8 cellular contexts compared by ENCODE assay signal in the genomic region with DNA sequence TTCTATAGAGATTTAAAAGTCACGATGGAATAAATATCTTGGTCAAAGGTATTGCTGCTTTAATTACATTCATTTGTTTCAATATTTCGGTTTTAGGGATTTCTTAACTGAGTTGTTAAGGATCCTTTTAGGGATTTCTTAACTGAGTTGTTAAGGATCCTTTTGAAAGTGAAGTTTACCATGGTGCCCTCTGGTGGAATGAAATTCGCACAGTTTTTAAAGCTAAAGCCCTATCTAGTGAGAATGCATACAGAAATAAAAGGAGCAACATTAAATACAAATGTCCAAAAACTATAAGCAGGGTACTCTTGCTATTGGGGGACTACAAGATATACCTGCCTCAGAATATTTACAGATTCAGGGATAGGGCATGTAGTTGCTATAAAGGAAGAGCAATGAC.
DNase-seq lines count a peak whose midpoint lies in the region; ATAC-seq, FAIRE-seq and TF ChIP-seq lines count a peak whose summit lies in the region.

No MANE protein-coding gene starts in this region.

- H3K27me3 Mint-ChIP-seq in WTC11 (ENCODE audit: low read depth), result no peaks in the 10 kb centered on the region

- peaks cover 6% of the 10 kb centered on the region for H3K9me3 Mint-ChIP-seq in WTC11

- WGBS in heart right ventricle, 2 donors, result 8 to 10% methylated on average over 3 of the region's 3 CpGs

- H3K27me3 ChIP-seq in KMS-11 (ENCODE audit: insufficient read depth, low read depth), result no peaks in the 10 kb centered on the region
- no peaks in the 10 kb centered on the region for H3K27me3 ChIP-seq in heart right ventricle
- H3K27me3 ChIP-seq in subcutaneous abdominal adipose tissue (ENCODE audit: control insufficient read depth in 5 of 5, insufficient read depth in 4 of 5, low read length in 5 of 5), result no peaks in the 10 kb centered on the region

- peaks cover 6% of the 10 kb centered on the region for H3K4me1 Mint-ChIP-seq in WTC11

- no peak overlapping the region for H3K4me3 Mint-ChIP-seq in WTC11

- H3K4me3 ChIP-seq in KMS-11 (IDR thresholded peaks at IDR 0.05; ENCODE audit: insufficient read depth, low read depth, low read length) (no peak overlapping the region), heart right ventricle (no peak overlapping the region), subcutaneous abdominal adipose tissue (ENCODE audit: low read depth in 1 of 5, low read length in 5 of 5) (no peak overlapping the region)

- TF ChIP-seq CTCF in KMS-11 (conservative IDR thresholded peaks at IDR 0.05; ENCODE audit: low read depth, low read length), result peak; percentile 79
- TF ChIP-seq CTCF in WTC11 (IDR thresholded peaks at IDR 0.05), result no peak
- peak; percentile 38 to 79 (median 64) for TF ChIP-seq CTCF in heart right ventricle (IDR thresholded peaks at IDR 0.05)

- no peaks in the 10 kb centered on the region for H3K79me2 ChIP-seq in KMS-11 (ENCODE audit: insufficient read depth, low read depth)

- H3K9ac ChIP-seq in KMS-11 (no peak overlapping the region), subcutaneous abdominal adipose tissue (ENCODE audit: low read length in 5 of 5) (no peak overlapping the region)

- H2AFZ ChIP-seq in KMS-11 (ENCODE audit: low read depth), result no peak overlapping the region

- H3K27ac ChIP-seq in KMS-11, result peak overlapping the region; percentile 99; the same call in 1 of the 2 replicates
- peak overlapping the region in 3 of 10 donors; percentile 3 to 44 (median 41) for H3K27ac ChIP-seq in heart right ventricle
- H3K27ac ChIP-seq in subcutaneous abdominal adipose tissue (ENCODE audit: low read depth, low read length), result peak overlapping the region; percentile 68

- H3K27ac Mint-ChIP-seq in WTC11, result no peak overlapping the region

- DNase-seq in NCI-H1105 treated with DMSO at 0.1 percent for 48 hours (lab: John Stamatoyannopoulos, UW), result peak; percentile 16
- no peak for DNase-seq in NCI-H1105 (lab: John Stamatoyannopoulos, UW)
- DNase-seq in WTC11 (ENCODE audit: low spot score), result no peak
- peak in 1 of 2 donors; percentile 54 for DNase-seq in heart right ventricle
- no peak for DNase-seq in GM19239 (ENCODE audit: insufficient read length, low spot score)
- no peak for DNase-seq in GOT3 (lab: John Stamatoyannopoulos, UW)

- FAIRE-seq in GM19239 (lab: Jason Lieb, UNC), result no peak

- H3K9me3 ChIP-seq in heart right ventricle (peaks cover 0 to 6% (median 0%) of the 10 kb centered on the region in 11 donors), subcutaneous abdominal adipose tissue (ENCODE audit: control insufficient read depth in 5 of 5, low read length in 5 of 5) (no peaks in the 10 kb centered on the region)

- H3K36me3 ChIP-seq in KMS-11 (ENCODE audit: insufficient read depth) (no peaks in the 10 kb centered on the region), heart right ventricle (no peaks in the 10 kb centered on the region), subcutaneous abdominal adipose tissue (ENCODE audit: control insufficient read depth in 5 of 5, insufficient read depth in 5 of 5, low read length in 5 of 5) (no peaks in the 10 kb centered on the region)

- intact Hi-C loops in heart right ventricle (cut with DNase I), result loop anchor here in 9 of 10 donors (2.0 to 10.0 kb wide), 13 partner anchors 47 to 537 kb away; partner anchors contain the start of genes KLLN (in 6 of the 9) and PTEN (in 6 of the 9)

- CTCF ChIA-PET in WTC11 (lab: Charles Lee), result interaction anchor here (0.9 to 2.3 kb wide), 17 partner anchors 10 to 571 kb away, joined by 3 to 10 read pairs (median 4); partner anchors contain the start of genes ATAD1 and RNLS

- H3K36me3 Mint-ChIP-seq in WTC11, result peaks cover 6% of the 10 kb centered on the region

- no peaks in the 10 kb centered on the region for H4K20me1 ChIP-seq in KMS-11 (ENCODE audit: insufficient read depth)

- H3K4me1 ChIP-seq in KMS-11 (ENCODE audit: low read depth, poor library complexity, severe bottlenecking), result peaks cover 80% of the 10 kb centered on the region
- H3K4me1 ChIP-seq in heart right ventricle, result peaks cover 0 to 50% (median 29%) of the 10 kb centered on the region in 9 donors
- peaks cover 0 to 28% (median 26%) of the 10 kb centered on the region in 5 donors for H3K4me1 ChIP-seq in subcutaneous abdominal adipose tissue (ENCODE audit: control insufficient read depth in 5 of 5, insufficient read depth in 5 of 5, low read length in 5 of 5)

- peak overlapping the region; percentile 84 for H3K4me2 ChIP-seq in KMS-11

- POLR2A ChIA-PET in WTC11 (lab: Charles Lee), result no interaction called here

- ATAC-seq in WTC11 (0 out of 2 replicates have a peak, but pooled peaks have one; percentile 15), heart right ventricle (peak in 4 of 8 donors; percentile 44 to 70 (median 66))

TF ChIP-seq in WTC11, 78 proteins besides CTCF, POLR2A, EP300 and RAD21:
- TF ChIP-seq HMGA2 (CRISPR knock-in tag; IDR thresholded peaks at IDR 0.05), result no peak
- no peak for TF ChIP-seq OVOL2 (CRISPR knock-in tag; IDR thresholded peaks at IDR 0.05; ENCODE audit: borderline replicate concordance)
- no peak for TF ChIP-seq ZNF671 (CRISPR knock-in tag; IDR thresholded peaks at IDR 0.05)
- TF ChIP-seq FOXK1 (CRISPR knock-in tag; IDR thresholded peaks at IDR 0.05), result no peak
- no peak for TF ChIP-seq IRF1 (CRISPR knock-in tag; IDR thresholded peaks at IDR 0.05)
- TF ChIP-seq CREM (CRISPR knock-in tag; IDR thresholded peaks at IDR 0.05), result no peak
- TF ChIP-seq, protein P1, sequence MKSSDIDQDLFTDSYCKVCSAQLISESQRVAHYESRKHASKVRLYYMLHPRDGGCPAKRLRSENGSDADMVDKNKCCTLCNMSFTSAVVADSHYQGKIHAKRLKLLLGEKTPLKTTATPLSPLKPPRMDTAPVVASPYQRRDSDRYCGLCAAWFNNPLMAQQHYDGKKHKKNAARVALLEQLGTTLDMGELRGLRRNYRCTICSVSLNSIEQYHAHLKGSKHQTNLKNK (CRISPR knock-in tag; IDR thresholded peaks at IDR 0.05), result no peak
- no peak for TF ChIP-seq SMAD4 (CRISPR knock-in tag; IDR thresholded peaks at IDR 0.05)
- no peak for TF ChIP-seq PRRX2 (CRISPR knock-in tag; IDR thresholded peaks at IDR 0.05)
- no peak for TF ChIP-seq GABPB1 (CRISPR knock-in tag; IDR thresholded peaks at IDR 0.05)
- TF ChIP-seq MXD4 (CRISPR knock-in tag; IDR thresholded peaks at IDR 0.05; ENCODE audit: borderline replicate concordance), result no peak
- no peak for TF ChIP-seq FOXJ3 (CRISPR knock-in tag; IDR thresholded peaks at IDR 0.05; ENCODE audit: borderline replicate concordance)
- no peak for TF ChIP-seq JAZF1 (CRISPR knock-in tag; IDR thresholded peaks at IDR 0.05)
- TF ChIP-seq NR1H2 (CRISPR knock-in tag; IDR thresholded peaks at IDR 0.05), result no peak
- TF ChIP-seq NR2C2 (CRISPR knock-in tag; IDR thresholded peaks at IDR 0.05), result no peak
